ENCODE assay signal across 8 cellular contexts in genomic region chr21:37367758-37368535, GRCh38. TPM values are rescaled to one million over a fixed set of nuclear protein-coding genes. Genes with fewer than 3 reads are reported as not detected.
DNase-seq lines count a peak whose midpoint lies in the region; ATAC-seq and TF ChIP-seq lines count a peak whose summit lies in the region.

No MANE protein-coding gene starts in this region.

- H3K9me3 ChIP-seq in DOHH2 (ENCODE audit: control insufficient read depth, insufficient read depth, low read length), result no peaks in the 10 kb centered on the region
- H3K9me3 ChIP-seq in lower lobe of right lung, result no peaks in the 10 kb centered on the region

- H3K9me3 Mint-ChIP-seq in WTC11, result no peaks in the 10 kb centered on the region

- peaks cover 66% of the 10 kb centered on the region for H3K79me2 ChIP-seq in DOHH2 (ENCODE audit: control insufficient read depth, low read length)

- H3K4me3 ChIP-seq in DOHH2 (ENCODE audit: low read length), result peak overlapping the region; percentile 87
- H3K4me3 ChIP-seq in lower lobe of right lung, result peak overlapping the region; percentile 88

- H3K9me2 ChIP-seq in DOHH2 (replicated peaks; ENCODE audit: control insufficient read depth, low read length), result no peaks in the 10 kb centered on the region

- POLR2A ChIA-PET in WTC11 (lab: Charles Lee), result interaction anchor here (0.5 to 2.6 kb wide), 2 partner anchors 101 to 388 kb away, joined by 6 to 8 read pairs; partner anchors contain the start of gene VPS26C

- peak overlapping the region; percentile 18; the same call in 1 of the 2 replicates for H3K27ac ChIP-seq in DOHH2 (ENCODE audit: low read depth, low read length)
- peak overlapping the region; percentile 65 for H3K27ac ChIP-seq in cingulate gyrus (ENCODE audit: low read depth, low read length)
- H3K27ac ChIP-seq in lower lobe of right lung, result peak overlapping the region; percentile 99

- H3K4me2 ChIP-seq in DOHH2 (ENCODE audit: low read length), result peak overlapping the region; percentile 70

- H3K36me3 Mint-ChIP-seq in WTC11, result no peaks in the 10 kb centered on the region; the same call in 1 of the 2 replicates

- H3K4me1 ChIP-seq in DOHH2 (ENCODE audit: control insufficient read depth, low read length) (peaks cover 54% of the 10 kb centered on the region), lower lobe of right lung (peaks cover 55% of the 10 kb centered on the region)

- DNase-seq in HK-2 (ENCODE audit: unreplicated experiment), result peak; percentile 48
- peak; percentile 22 for DNase-seq in WTC11 (ENCODE audit: low spot score)
- peak; percentile 67 for DNase-seq in lower lobe of right lung
- peak; percentile 56 for DNase-seq in stimulated activated CD8-positive, alpha-beta memory T cell treated with anti-CD3 and anti-CD28 coated beads, Interleukin-4, amount 100 ng/mL, for 48 hours
- DNase-seq in NCI-H345 (lab: John Stamatoyannopoulos, UW), result no peak

- peak overlapping the region; percentile 83 for H3K4me3 Mint-ChIP-seq in WTC11

- peaks cover 9% of the 10 kb centered on the region; the same call in 1 of the 2 replicates for H3F3A ChIP-seq in DOHH2 (ENCODE audit: control insufficient read depth, insufficient read depth)

- TF ChIP-seq CTCF in DOHH2 (IDR thresholded peaks at IDR 0.05; ENCODE audit: low read depth, low read length, poor library complexity, severe bottlenecking), result no peak
- no peak for TF ChIP-seq CTCF in WTC11 (IDR thresholded peaks at IDR 0.05)
- TF ChIP-seq CTCF in lower lobe of right lung (IDR thresholded peaks at IDR 0.05), result no peak

- H3K27me3 ChIP-seq in DOHH2 (ENCODE audit: control insufficient read depth, low read length), result no peaks in the 10 kb centered on the region
- H3K27me3 ChIP-seq in lower lobe of right lung (ENCODE audit: low read depth), result no peaks in the 10 kb centered on the region

- CTCF ChIA-PET in WTC11 (lab: Charles Lee), result no interaction called here

- H4K20me1 ChIP-seq in DOHH2 (ENCODE audit: control insufficient read depth, insufficient read depth, low read depth, low read length), result peaks cover 40% of the 10 kb centered on the region

- intact Hi-C loops in lower lobe of right lung (cut with DNase I), result no loop called here

- H3K36me3 ChIP-seq in DOHH2 (ENCODE audit: control insufficient read depth, low read length) (peaks cover 10% of the 10 kb centered on the region), lower lobe of right lung (no peaks in the 10 kb centered on the region)

- peak overlapping the region; percentile 90 for H3K27ac Mint-ChIP-seq in WTC11

- H3K27me3 Mint-ChIP-seq in WTC11 (ENCODE audit: low read depth), result no peaks in the 10 kb centered on the region

- no peak for ATAC-seq in WTC11
- ATAC-seq in lower lobe of right lung, result peak in 1 of 2 donors; percentile 4
- ATAC-seq in HG03108 (IDR thresholded peaks at IDR 0.05; ENCODE audit: unreplicated experiment), result no peak

- peaks cover 53% of the 10 kb centered on the region for H3K4me1 Mint-ChIP-seq in WTC11

TF ChIP-seq in WTC11, 78 proteins besides CTCF, POLR2A, EP300 and RAD21:
- TF ChIP-seq TEAD1 (CRISPR knock-in tag; IDR thresholded peaks at IDR 0.05), result 0 out of 2 replicates have a peak, but pooled peaks have one; percentile 43
- TF ChIP-seq CBFB (CRISPR knock-in tag; IDR thresholded peaks at IDR 0.05; ENCODE audit: low read depth), result no peak
- TF ChIP-seq GTF2I (CRISPR knock-in tag; conservative IDR thresholded peaks at IDR 0.05), result no peak
- TF ChIP-seq ZNF263 (CRISPR knock-in tag; IDR thresholded peaks at IDR 0.05; ENCODE audit: low read depth), result peak; percentile 94
- no peak for TF ChIP-seq TCF7 (CRISPR knock-in tag; IDR thresholded peaks at IDR 0.05; ENCODE audit: low read depth)
- TF ChIP-seq ZNF396 (CRISPR knock-in tag; IDR thresholded peaks at IDR 0.05; ENCODE audit: borderline replicate concordance), result no peak
TF ChIP-seq in WTC11: peak in this region for 2.

RNA-seq across cellular contexts. Expression of gene DYRK1A, which starts 1.4 kb away (rescaled TPM):
- 54.6 to 56.5 TPM (median 54.8 TPM) in 3 replicates for total RNA-seq in WTC11 (2021)
- total RNA-seq in lower lobe of right lung, result 67.7 TPM

Comparison
In these comparisons a context has a peak if more than half of its experiments do, and no peak if none do; other contexts are left out.
1. H3K27ac ChIP-seq: peak in every context shown above with its lines; median percentile 99 in lower lobe of right lung; 65 in cingulate gyrus; 18 in DOHH2.